In genomic region chr3:124688580-124689454, GRCh38 we compare ENCODE assay signal across 8 cellular contexts. TPM values are rescaled to one million over a fixed set of nuclear protein-coding genes. Genes with fewer than 3 reads are reported as not detected.
DNase-seq lines count a peak whose midpoint lies in the region; ATAC-seq and TF ChIP-seq lines count a peak whose summit lies in the region.

No MANE protein-coding gene starts in this region.

- H3K4me1 ChIP-seq in colonic mucosa (no peaks in the 10 kb centered on the region), liver (ENCODE audit: control insufficient read depth in 4 of 4, insufficient read depth in 4 of 4, low read length in 3 of 4) (peaks cover 0 to 20% (median 10%) of the 10 kb centered on the region in 4 donors)

- H3K9me3 ChIP-seq in colonic mucosa, result no peaks in the 10 kb centered on the region
- H3K9me3 ChIP-seq in liver (ENCODE audit: control insufficient read depth in 4 of 4, low read length in 3 of 4), result no peaks in the 10 kb centered on the region

- no peak for ATAC-seq in GM18502 (IDR thresholded peaks at IDR 0.05; ENCODE audit: poor library complexity, unreplicated experiment)

- H3K27ac ChIP-seq in colonic mucosa (no peak overlapping the region), liver (ENCODE audit: low read depth in 1 of 2, low read length in 2 of 2) (peak overlapping the region; percentile 38 to 49)

- TF ChIP-seq CTCF in colonic mucosa (IDR thresholded peaks at IDR 0.05), result peak; percentile 85
- peak; percentile 86 for TF ChIP-seq CTCF in liver (IDR thresholded peaks at IDR 0.05; ENCODE audit: low read depth, low read length, missing input control)

- H3K9ac ChIP-seq in colonic mucosa (ENCODE audit: low read depth in 2 of 2, low read length in 2 of 2) (no peak overlapping the region), liver (ENCODE audit: low read depth in 1 of 2, low read length in 2 of 2) (peak overlapping the region in 1 of 2 donors; percentile 24)

- WGBS in liver, result 17% methylated on average over 11 of the region's 11 CpGs

- no peaks in the 10 kb centered on the region for H3K27me3 ChIP-seq in colonic mucosa
- H3K27me3 ChIP-seq in liver (ENCODE audit: control insufficient read depth in 4 of 4, insufficient read depth in 4 of 4, low read length in 3 of 4), result no peaks in the 10 kb centered on the region

- DNase-seq in CMK (ENCODE audit: low read depth) (peak; percentile 40), HCEC 1CT (peak; percentile 68), NCI-H446 (lab: John Stamatoyannopoulos, UW) (peak; percentile 81 to 86), colonic mucosa (peak; percentile 87)
- peak; percentile 84 for DNase-seq in activated CD4-positive, alpha-beta T cell treated with anti-CD3 and anti-CD28 coated beads for 48 hours
- peak; percentile 41 to 74 (median 60) for DNase-seq in stimulated activated CD4-positive, alpha-beta T cell treated with anti-CD3 and anti-CD28 coated beads, TNF-alpha, amount 100 ng/mL, for 24 hours (ENCODE audit: low read depth in 3 of 3)

- no peaks in the 10 kb centered on the region for H3K36me3 ChIP-seq in colonic mucosa
- no peaks in the 10 kb centered on the region for H3K36me3 ChIP-seq in liver (ENCODE audit: control insufficient read depth in 4 of 4, insufficient read depth in 3 of 4, low read depth in 1 of 4, low read length in 3 of 4)

- H3K4me3 ChIP-seq in colonic mucosa (no peak overlapping the region), liver (ENCODE audit: low read depth in 1 of 3, low read length in 3 of 3) (no peak overlapping the region)

- intact Hi-C loops in colonic mucosa (cut with DNase I), result loop anchor here (2.0 to 5.0 kb wide), 2 partner anchors 67 to 124 kb away; no protein-coding TSS in a partner anchor

- TF ChIP-seq RAD21 in liver (IDR thresholded peaks at IDR 0.05), result peak; percentile 99

TF ChIP-seq in liver, 16 proteins besides CTCF, POLR2A, EP300 and RAD21:
- TF ChIP-seq YY1 (IDR thresholded peaks at IDR 0.05) (peak; percentile 27), HNF4A (conservative IDR thresholded peaks at IDR 0.05) (peak; percentile 55 to 66), TAF1 (conservative IDR thresholded peaks at IDR 0.05) (no peak), NR2F2 (IDR thresholded peaks at IDR 0.05) (no peak), JUND (IDR thresholded peaks at IDR 0.05) (no peak), FOXA1 (IDR thresholded peaks at IDR 0.05) (no peak), RXRA (IDR thresholded peaks at IDR 0.05) (peak; percentile 42 to 48), SP1 (IDR thresholded peaks at IDR 0.05) (no peak)

RNA-seq across cellular contexts. Expression of gene UMPS, which starts 41.4 kb away (rescaled TPM):
- 10 to 100 TPM; 23.4 to 37.7 TPM for total RNA-seq in colonic mucosa
- 10 to 100 TPM; 26.8 to 39.4 TPM for total RNA-seq in liver
- polyA plus RNA-seq in liver, result 10 to 100 TPM; 21.3 to 25.2 TPM
